ENCODE assay signal across 8 cellular contexts in genomic region chr7:24963218-24963617, GRCh38. TPM values are rescaled to one million over a fixed set of nuclear protein-coding genes. Genes with fewer than 3 reads are reported as not detected.
A peak's percentile ranks its signal among the peaks of the same experiment; 100 is the strongest.
DNase-seq lines count a peak whose midpoint lies in the region; ATAC-seq and TF ChIP-seq lines count a peak whose summit lies in the region.

No MANE protein-coding gene starts in this region.

- CTCF ChIA-PET in WTC11 (lab: Charles Lee) = no interaction called here

- POLR2A ChIA-PET in WTC11 (lab: Charles Lee) = no interaction called here

- H3K79me2 ChIP-seq in DOHH2 (ENCODE audit: control insufficient read depth, low read length) = peaks cover 99% of the 10 kb centered on the region

- H3K36me3 Mint-ChIP-seq in HFFc6 (ENCODE audit: low read depth) (peaks cover 28% of the 10 kb centered on the region), WTC11 (no peaks in the 10 kb centered on the region)

- H3K4me1 ChIP-seq in DOHH2 (ENCODE audit: control insufficient read depth, low read length) = peaks cover 81% of the 10 kb centered on the region
- H3K4me1 ChIP-seq in SJCRH30 = peaks cover 29% of the 10 kb centered on the region

- no peaks in the 10 kb centered on the region for H3K9me2 ChIP-seq in DOHH2 (replicated peaks; ENCODE audit: control insufficient read depth, low read length)

- ATAC-seq in WTC11 (no peak), HG02938 (IDR thresholded peaks at IDR 0.05; ENCODE audit: unreplicated experiment) (no peak)

- intact Hi-C loops in dorsolateral prefrontal cortex (cut with DNase I) = no loop called here

- H3F3A ChIP-seq in DOHH2 (ENCODE audit: control insufficient read depth, insufficient read depth) = peaks cover 28% of the 10 kb centered on the region

- H3K27ac Mint-ChIP-seq in HFFc6 (peak overlapping the region; percentile 73), WTC11 (no peak overlapping the region)

- H3K4me3 ChIP-seq in DOHH2 (ENCODE audit: low read length) = peak overlapping the region; percentile 38
- H3K4me3 ChIP-seq in SJCRH30 = no peak overlapping the region
- H3K4me3 ChIP-seq in dorsolateral prefrontal cortex = peak overlapping the region in 14 of 59 donors; percentile 2 to 39 (median 12)

- no peaks in the 10 kb centered on the region for H3K9me3 Mint-ChIP-seq in HFFc6
- H3K9me3 Mint-ChIP-seq in WTC11 = no peaks in the 10 kb centered on the region

- peak overlapping the region; percentile 2; the same call in 1 of the 2 replicates for H3K27ac ChIP-seq in DOHH2 (ENCODE audit: low read depth, low read length)
- H3K27ac ChIP-seq in SJCRH30 = peak overlapping the region; percentile 65
- H3K27ac ChIP-seq in dorsolateral prefrontal cortex = peak overlapping the region in 51 of 59 donors; percentile 5 to 87 (median 68)

- DNase-seq in HFFc6 (no peak), SJCRH30 (peak; percentile 73 to 80), dorsolateral prefrontal cortex (peak in 8 of 10 donors; percentile 25 to 77 (median 60)), pons (ENCODE audit: low spot score) (peak; percentile 90), GM13977 (ENCODE audit: low spot score) (no peak), WTC11 (ENCODE audit: low spot score) (no peak)

- H3K36me3 ChIP-seq in DOHH2 (ENCODE audit: control insufficient read depth, low read length) (peaks cover 14% of the 10 kb centered on the region; the same call in 1 of the 2 replicates), SJCRH30 (no peaks in the 10 kb centered on the region)

- H3K27me3 Mint-ChIP-seq in HFFc6 (ENCODE audit: insufficient read depth) = peaks cover 4% of the 10 kb centered on the region; the same call in 1 of the 2 replicates
- no peaks in the 10 kb centered on the region for H3K27me3 Mint-ChIP-seq in WTC11 (ENCODE audit: low read depth)

- H3K4me3 Mint-ChIP-seq in HFFc6 = no peak overlapping the region
- H3K4me3 Mint-ChIP-seq in WTC11 = no peak overlapping the region

- H3K4me1 Mint-ChIP-seq in HFFc6 (ENCODE audit: low read depth) = peaks cover 90% of the 10 kb centered on the region
- peaks cover 54% of the 10 kb centered on the region for H3K4me1 Mint-ChIP-seq in WTC11

- no peaks in the 10 kb centered on the region for H3K27me3 ChIP-seq in DOHH2 (ENCODE audit: control insufficient read depth, low read length)
- no peaks in the 10 kb centered on the region for H3K27me3 ChIP-seq in SJCRH30
- no peaks in the 10 kb centered on the region for H3K27me3 ChIP-seq in dorsolateral prefrontal cortex

- no peaks in the 10 kb centered on the region for H3K9me3 ChIP-seq in DOHH2 (ENCODE audit: control insufficient read depth, insufficient read depth, low read length)
- no peaks in the 10 kb centered on the region for H3K9me3 ChIP-seq in SJCRH30 (replicated peaks)

- peaks cover 49% of the 10 kb centered on the region for H4K20me1 ChIP-seq in DOHH2 (ENCODE audit: control insufficient read depth, insufficient read depth, low read depth, low read length)

- TF ChIP-seq CTCF in DOHH2 (IDR thresholded peaks at IDR 0.05; ENCODE audit: low read depth, low read length, poor library complexity, severe bottlenecking) (no peak), HFFc6 (IDR thresholded peaks at IDR 0.05) (no peak), dorsolateral prefrontal cortex (IDR thresholded peaks at IDR 0.05 in 54 of 56, conservative IDR thresholded peaks at IDR 0.05 in 2 of 56; ENCODE audit: low read depth in 1 of 56, partially characterized antibody in 56 of 56) (peak in 1 of 56 donors; percentile 4), GM13977 (IDR thresholded peaks at IDR 0.05; ENCODE audit: extremely low read depth, insufficient read depth, missing control alignments) (no peak), WTC11 (IDR thresholded peaks at IDR 0.05) (no peak)

- in situ Hi-C loops in GM13977 (cut with MboI; ENCODE audit: low pct_unique_long_range_greater_than_20kb, low sequenced_read_pairs, unreplicated experiment) = loop anchor here (10.0 kb wide), 1 partner anchor 58 kb away; no protein-coding TSS in a partner anchor

- peak overlapping the region; percentile 60 for H3K4me2 ChIP-seq in DOHH2 (ENCODE audit: low read length)

TF ChIP-seq in WTC11, 78 proteins besides CTCF, POLR2A, EP300 and RAD21:
- TF ChIP-seq ZNF232 (CRISPR knock-in tag; IDR thresholded peaks at IDR 0.05) = no peak
- TF ChIP-seq ATF2 (CRISPR knock-in tag; IDR thresholded peaks at IDR 0.05; ENCODE audit: borderline replicate concordance, low read depth) = no peak
- no peak for TF ChIP-seq E2F4 (CRISPR knock-in tag; IDR thresholded peaks at IDR 0.05; ENCODE audit: borderline replicate concordance, low read depth)
- no peak for TF ChIP-seq NFYB (CRISPR knock-in tag; conservative IDR thresholded peaks at IDR 0.05; ENCODE audit: low read depth)
- TF ChIP-seq KAT7 (CRISPR knock-in tag; IDR thresholded peaks at IDR 0.05; ENCODE audit: borderline replicate concordance) = no peak
- no peak for TF ChIP-seq ATF1 (CRISPR knock-in tag; IDR thresholded peaks at IDR 0.05)
- no peak for TF ChIP-seq ATF6 (CRISPR knock-in tag; IDR thresholded peaks at IDR 0.05)
- TF ChIP-seq, protein P1, sequence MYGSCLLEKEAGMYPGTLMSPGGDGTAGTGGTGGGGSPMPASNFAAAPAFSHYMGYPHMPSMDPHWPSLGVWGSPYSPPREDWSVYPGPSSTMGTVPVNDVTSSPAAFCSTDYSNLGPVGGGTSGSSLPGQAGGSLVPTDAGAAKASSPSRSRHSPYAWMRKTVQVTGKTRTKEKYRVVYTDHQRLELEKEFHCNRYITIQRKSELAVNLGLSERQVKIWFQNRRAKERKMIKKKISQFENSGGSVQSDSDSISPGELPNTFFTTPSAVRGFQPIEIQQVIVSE (CRISPR knock-in tag; IDR thresholded peaks at IDR 0.05; ENCODE audit: borderline replicate concordance) = no peak
- no peak for TF ChIP-seq NFE2L1 (CRISPR knock-in tag; IDR thresholded peaks at IDR 0.05)
- no peak for TF ChIP-seq MYBL2 (CRISPR knock-in tag; IDR thresholded peaks at IDR 0.05)
- no peak for TF ChIP-seq ZNF219 (CRISPR knock-in tag; IDR thresholded peaks at IDR 0.05; ENCODE audit: borderline replicate concordance)
- no peak for TF ChIP-seq ZNF263 (CRISPR knock-in tag; IDR thresholded peaks at IDR 0.05; ENCODE audit: low read depth)
- TF ChIP-seq TEAD4 (CRISPR knock-in tag; IDR thresholded peaks at IDR 0.05) = no peak
- no peak for TF ChIP-seq EMX1 (CRISPR knock-in tag; IDR thresholded peaks at IDR 0.05)

RNA-seq across cellular contexts. Expression of gene OSBPL3, which starts 16.8 kb away (rescaled TPM):
- total RNA-seq in HFFc6 (2021; fragmentation: NEBNext Ultra II Directional; extraction: Animal tissue kit (Norgen Biotek cat#: 25700)) = 10 to 100 TPM; 49.7 to 68.8 (median 63.2) TPM
- total RNA-seq in SJCRH30 (2014; rRNA removed; shearing (Covaris generic)) = 26.1 and 32.8 TPM in 2 replicates
- total RNA-seq in dorsolateral prefrontal cortex = 10 to 100 TPM; 13.5 to 49.3 (median 28.3) TPM
- total RNA-seq in WTC11 (2021) = 16.0 to 20.2 TPM (median 17.1 TPM) in 3 replicates

Comparison
In these comparisons a context has a peak if more than half of its experiments do, and no peak if none do; other contexts are left out.
1. H3K27ac ChIP-seq: peak in every context shown above with its lines; median percentile 68 in dorsolateral prefrontal cortex; 65 in SJCRH30; 2 in DOHH2.
2. DNase-seq: peak in SJCRH30 (2 of 2), dorsolateral prefrontal cortex (8 of 10) and pons (single experiment); none in HFFc6 (single experiment), GM13977 (single experiment) and WTC11 (single experiment).